8 cellular contexts compared by ENCODE assay signal in genomic region chr12:32139064-32139421, GRCh38. TPM values are rescaled to one million over a fixed set of nuclear protein-coding genes. Genes with fewer than 3 reads are reported as not detected.
DNase-seq lines count a peak whose midpoint lies in the region; ATAC-seq and TF ChIP-seq lines count a peak whose summit lies in the region.

No MANE protein-coding gene starts in this region.

- peak overlapping the region; percentile 77 for H3K4me2 ChIP-seq in neural progenitor cell

- no peak for TF ChIP-seq CTCF in neural progenitor cell (IDR thresholded peaks at IDR 0.05)

- no peak overlapping the region for H3K9ac ChIP-seq in neural progenitor cell

- no peaks in the 10 kb centered on the region for H3K36me3 Mint-ChIP-seq in activated CD8-positive, alpha-beta memory T cell treated with anti-CD3 and anti-CD28 coated beads, Interleukin-2, amount 10 ng/mL, durations not matched to agents 7 days and 5 days
- no peaks in the 10 kb centered on the region for H3K36me3 Mint-ChIP-seq in dendritic cell treated with granulocyte-macrophage colony-stimulating factor and Interleukin-4, amounts not matched to agents 40 ng/mL and 50 ng/mL, for 4 days (ENCODE audit: low read depth)
- no peaks in the 10 kb centered on the region for H3K36me3 Mint-ChIP-seq in neural progenitor cell

- H3K9me3 ChIP-seq in neural progenitor cell (ENCODE audit: low read depth) = no peaks in the 10 kb centered on the region

- intact Hi-C loops in dendritic cell treated with granulocyte-macrophage colony-stimulating factor and Interleukin-4, amounts not matched to agents 40 ng/mL and 50 ng/mL, for 4 days (cut with micrococcal nuclease) = no loop called here

- POLR2A ChIA-PET in HEK293T (lab: Yijun Ruan, JAX) = no interaction called here

- CTCF ChIA-PET in activated CD8-positive, alpha-beta memory T cell treated with anti-CD3 and anti-CD28 coated beads, Interleukin-2, amount 10 ng/mL, durations not matched to agents 7 days and 5 days (lab: Charles Lee) = interaction anchor here (0.7 kb wide), 1 partner anchor 9 kb away, joined by 3 read pairs; no protein-coding TSS in a partner anchor
- CTCF ChIA-PET in HEK293T (lab: Yijun Ruan, JAX) = no interaction called here

- no peak overlapping the region for H2AFZ ChIP-seq in neural progenitor cell (replicated peaks)

- peak overlapping the region; percentile 43 for H3K4me3 Mint-ChIP-seq in activated CD8-positive, alpha-beta memory T cell treated with anti-CD3 and anti-CD28 coated beads, Interleukin-2, amount 10 ng/mL, durations not matched to agents 7 days and 5 days
- H3K4me3 Mint-ChIP-seq in dendritic cell treated with granulocyte-macrophage colony-stimulating factor and Interleukin-4, amounts not matched to agents 40 ng/mL and 50 ng/mL, for 4 days = peak overlapping the region; percentile 76
- H3K4me3 Mint-ChIP-seq in neural progenitor cell = peak overlapping the region; percentile 85

- peak overlapping the region; percentile 14 for H3K27ac Mint-ChIP-seq in activated CD8-positive, alpha-beta memory T cell treated with anti-CD3 and anti-CD28 coated beads, Interleukin-2, amount 10 ng/mL, durations not matched to agents 7 days and 5 days
- peak overlapping the region; percentile 84 for H3K27ac Mint-ChIP-seq in dendritic cell treated with granulocyte-macrophage colony-stimulating factor and Interleukin-4, amounts not matched to agents 40 ng/mL and 50 ng/mL, for 4 days
- peak overlapping the region; percentile 93 for H3K27ac Mint-ChIP-seq in neural progenitor cell

- peak; percentile 69 for ATAC-seq in activated CD8-positive, alpha-beta memory T cell treated with anti-CD3 and anti-CD28 coated beads, Interleukin-2, amount 10 ng/mL, durations not matched to agents 7 days and 5 days
- ATAC-seq in HG02571 (IDR thresholded peaks at IDR 0.05; ENCODE audit: unreplicated experiment) = peak; percentile 85

- DNase-seq in activated CD8-positive, alpha-beta memory T cell treated with anti-CD3 and anti-CD28 coated beads, Interleukin-2, amount 10 ng/mL, durations not matched to agents 7 days and 5 days = peak; percentile 67
- no peak for DNase-seq in activated CD8-positive, alpha-beta memory T cell treated with anti-CD3 and anti-CD28 coated beads, Interleukin-2, amount 50 U/mL, for 48 hours
- peak; percentile 56 for DNase-seq in NCI-H1694 (lab: John Stamatoyannopoulos, UW)
- peak; percentile 24 for DNase-seq in neural progenitor cell (ENCODE audit: low spot score)
- no peak for DNase-seq in activated effector memory CD4-positive, alpha-beta T cell treated with anti-CD3 and anti-CD28 coated beads, Interleukin-2, amount 50 U/mL, for 16 hours
- DNase-seq in HEK293T (ENCODE audit: extremely low spot score) = no peak

- H3K4me1 ChIP-seq in neural progenitor cell = peaks cover 51% of the 10 kb centered on the region

- no peaks in the 10 kb centered on the region for H4K20me1 ChIP-seq in neural progenitor cell (ENCODE audit: low read depth)

- peaks cover 23% of the 10 kb centered on the region for H3K4me1 Mint-ChIP-seq in activated CD8-positive, alpha-beta memory T cell treated with anti-CD3 and anti-CD28 coated beads, Interleukin-2, amount 10 ng/mL, durations not matched to agents 7 days and 5 days
- H3K4me1 Mint-ChIP-seq in dendritic cell treated with granulocyte-macrophage colony-stimulating factor and Interleukin-4, amounts not matched to agents 40 ng/mL and 50 ng/mL, for 4 days (ENCODE audit: low read depth) = peaks cover 23% of the 10 kb centered on the region
- H3K4me1 Mint-ChIP-seq in neural progenitor cell = peaks cover 55% of the 10 kb centered on the region

- peaks cover 67% of the 10 kb centered on the region for H3K79me2 ChIP-seq in neural progenitor cell (ENCODE audit: low read depth)

- peaks cover 4% of the 10 kb centered on the region for H3K27me3 Mint-ChIP-seq in activated CD8-positive, alpha-beta memory T cell treated with anti-CD3 and anti-CD28 coated beads, Interleukin-2, amount 10 ng/mL, durations not matched to agents 7 days and 5 days
- H3K27me3 Mint-ChIP-seq in dendritic cell treated with granulocyte-macrophage colony-stimulating factor and Interleukin-4, amounts not matched to agents 40 ng/mL and 50 ng/mL, for 4 days = no peaks in the 10 kb centered on the region
- peaks cover 12% of the 10 kb centered on the region for H3K27me3 Mint-ChIP-seq in neural progenitor cell (ENCODE audit: insufficient read depth, low read depth)

- H3K27ac ChIP-seq in neural progenitor cell = peak overlapping the region; percentile 95

- no peaks in the 10 kb centered on the region for H3K36me3 ChIP-seq in neural progenitor cell

- no peaks in the 10 kb centered on the region for H3K27me3 ChIP-seq in neural progenitor cell

- peaks cover 44% of the 10 kb centered on the region for H3F3A ChIP-seq in neural progenitor cell (ENCODE audit: low read depth)

- H3K9me3 Mint-ChIP-seq in activated CD8-positive, alpha-beta memory T cell treated with anti-CD3 and anti-CD28 coated beads, Interleukin-2, amount 10 ng/mL, durations not matched to agents 7 days and 5 days (ENCODE audit: low read depth) = no peaks in the 10 kb centered on the region
- H3K9me3 Mint-ChIP-seq in dendritic cell treated with granulocyte-macrophage colony-stimulating factor and Interleukin-4, amounts not matched to agents 40 ng/mL and 50 ng/mL, for 4 days = no peaks in the 10 kb centered on the region
- H3K9me3 Mint-ChIP-seq in neural progenitor cell = no peaks in the 10 kb centered on the region

- H3K4me3 ChIP-seq in neural progenitor cell = peak overlapping the region; percentile 50

TF ChIP-seq in HEK293T, 16 proteins besides CTCF, POLR2A, EP300 and RAD21:
- no peak for TF ChIP-seq BHLHE40 (IDR thresholded peaks at IDR 0.05; ENCODE audit: borderline replicate concordance)
- no peak for TF ChIP-seq HDGF (IDR thresholded peaks at IDR 0.05; ENCODE audit: borderline replicate concordance)

RNA-seq across cellular contexts. Expression of gene BICD1, which starts 32.4 kb away (rescaled TPM):
- total RNA-seq in activated CD8-positive, alpha-beta memory T cell treated with anti-CD3 and anti-CD28 coated beads, Interleukin-2, amount 10 ng/mL, durations not matched to agents 7 days and 5 days = 10 to 100 TPM; 20.0 to 22.6 TPM
- 20.3 and 23.6 TPM in 2 replicates for total RNA-seq in neural progenitor cell (ENCODE audit: low replicate concordance)

Comparison
In these comparisons a context has a peak if more than half of its experiments do, and no peak if none do; other contexts are left out.
1. DNase-seq: peak in activated CD8-positive, alpha-beta memory T cell treated with anti-CD3 and anti-CD28 coated beads, Interleukin-2, amount 10 ng/mL, durations not matched to agents 7 days and 5 days (single experiment), NCI-H1694 (single experiment) and neural progenitor cell (single experiment); none in activated CD8-positive, alpha-beta memory T cell treated with anti-CD3 and anti-CD28 coated beads, Interleukin-2, amount 50 U/mL, for 48 hours (single experiment), activated effector memory CD4-positive, alpha-beta T cell treated with anti-CD3 and anti-CD28 coated beads, Interleukin-2, amount 50 U/mL, for 16 hours (single experiment) and HEK293T (single experiment).
2. H3K27ac Mint-ChIP-seq: peak in every context shown above with its lines; median percentile 93 in neural progenitor cell; 84 in dendritic cell treated with granulocyte-macrophage colony-stimulating factor and Interleukin-4, amounts not matched to agents 40 ng/mL and 50 ng/mL, for 4 days; 14 in activated CD8-positive, alpha-beta memory T cell treated with anti-CD3 and anti-CD28 coated beads, Interleukin-2, amount 10 ng/mL, durations not matched to agents 7 days and 5 days.
3. Peak in every context shown above with its lines, with median percentiles within 50 percentile points of each other: H3K4me3 Mint-ChIP-seq.